ENCODE assay signal across 1 cellular context in genomic region chr14:99601301-99601945, GRCh38.
TF ChIP-seq lines count a peak whose summit lies in the region.

No MANE protein-coding gene starts in this region.

TF ChIP-seq in K562, 482 proteins besides CTCF, POLR2A, EP300 and RAD21:
- TF ChIP-seq ZNF280B (CRISPR knock-in tag; IDR thresholded peaks at IDR 0.05) = no peak
- peak; percentile 20; the same call in 1 of the 2 replicates for TF ChIP-seq EGR1 (conservative IDR thresholded peaks at IDR 0.05)
- no peak for TF ChIP-seq ZNF655 (CRISPR knock-in tag; IDR thresholded peaks at IDR 0.05)
- no peak for TF ChIP-seq SPI1 (IDR thresholded peaks at IDR 0.05; ENCODE audit: borderline replicate concordance, low read depth, low read length)
- TF ChIP-seq NFE2 (IDR thresholded peaks at IDR 0.05; ENCODE audit: low read depth) = peak; percentile 19; the same call in 1 of the 2 replicates
- no peak for TF ChIP-seq ZNF507 (tag; conservative IDR thresholded peaks at IDR 0.05)
- no peak for TF ChIP-seq TRIM25 (IDR thresholded peaks at IDR 0.05; ENCODE audit: borderline replicate concordance)
- no peak for TF ChIP-seq TAF15 (IDR thresholded peaks at IDR 0.05; ENCODE audit: low read depth, low read length)
- no peak for TF ChIP-seq ZNF197 (CRISPR knock-in tag; IDR thresholded peaks at IDR 0.05; ENCODE audit: low read depth)
- 0 out of 2 replicates have a peak, but pooled peaks have one; percentile 21 for TF ChIP-seq ZBTB7A (IDR thresholded peaks at IDR 0.05; ENCODE audit: borderline replicate concordance, control insufficient read depth, low read depth, low read length)
- TF ChIP-seq KLF1 (tag; IDR thresholded peaks at IDR 0.05) = no peak
- TF ChIP-seq PTRF (tag; IDR thresholded peaks at IDR 0.05) = no peak
- TF ChIP-seq ZNF41 (CRISPR knock-in tag; conservative IDR thresholded peaks at IDR 0.05) = no peak
- no peak for TF ChIP-seq HOMEZ (CRISPR knock-in tag; IDR thresholded peaks at IDR 0.05)
- TF ChIP-seq CEBPB (tag; IDR thresholded peaks at IDR 0.05) = no peak
- no peak for TF ChIP-seq HIVEP1 (CRISPR knock-in tag; IDR thresholded peaks at IDR 0.05)
- no peak for TF ChIP-seq RFX5 (IDR thresholded peaks at IDR 0.05; ENCODE audit: low read depth, low read length)
- TF ChIP-seq ZNF316 (IDR thresholded peaks at IDR 0.05) = 0 out of 2 replicates have a peak, but pooled peaks have one; percentile 18
- no peak for TF ChIP-seq BRF2 (IDR thresholded peaks at IDR 0.05; ENCODE audit: borderline replicate concordance, insufficient read depth, insufficient read length)
- no peak for TF ChIP-seq ZNF79 (CRISPR knock-in tag; IDR thresholded peaks at IDR 0.05; ENCODE audit: low read depth)
- no peak for TF ChIP-seq CBX2 (IDR thresholded peaks at IDR 0.05; ENCODE audit: insufficient read depth, low read length, poor library complexity, severe bottlenecking)
- TF ChIP-seq TCF3 (CRISPR knock-in tag; IDR thresholded peaks at IDR 0.05) = no peak
- TF ChIP-seq KDM4B (IDR thresholded peaks at IDR 0.05; ENCODE audit: borderline replicate concordance in 2 of 2, low read depth in 1 of 2) = no peak
- no peak for TF ChIP-seq BCL6 (CRISPR knock-in tag; IDR thresholded peaks at IDR 0.05)
- no peak for TF ChIP-seq SMARCA5 (IDR thresholded peaks at IDR 0.05)
TF ChIP-seq in K562: peak in this region for 4.
